ENCODE assay signal across 20 cellular contexts in genomic region chr17:32803544-32803943, GRCh38.
DNase-seq lines count a peak whose midpoint lies in the region; ATAC-seq, FAIRE-seq and TF ChIP-seq lines count a peak whose summit lies in the region.
"Had no signal": no experiment of that assay in that cellular context is flagged by ENCODE, and none has a peak within 500 bp of the region (broad histone marks: within the 10 kb centered on the region; RNA-seq: fewer than 3 reads in every experiment).

No MANE protein-coding gene starts in this region.

- DNase-seq in HepG2 (ENCODE audit: low spot score) (no peak), right lobe of liver (no peak), cardiac fibroblast (ENCODE audit: low read depth in 2 of 2) (peak; percentile 27 to 50), fibroblast of peridontal ligament (ENCODE audit: extremely low read depth) (peak; percentile 34), NCI-H446 treated with DMSO at 0.1 percent for 48 hours (lab: John Stamatoyannopoulos, UW) (no peak), HuH-7.5 (ENCODE audit: low spot score) (no peak), sciatic nerve (ENCODE audit: low spot score) (no peak), frontal cortex (ENCODE audit: low spot score in 2 of 2) (no peak)
- DNase-seq: 8988T, C1 segment of cervical spinal cord, GDM1, Karpas-422, MM.1S, NCI-H1092 treated with DMSO at 0.1 percent for 48 hours, NCI-H1694, NCI-H524 treated with DMSO at 0.1 percent for 48 hours had no signal

- TF ChIP-seq CTCF in HepG2 (CRISPR knock-in tag; IDR thresholded peaks at IDR 0.05) (no peak), right lobe of liver (IDR thresholded peaks at IDR 0.05) (no peak), cardiac fibroblast (IDR thresholded peaks at IDR 0.05; ENCODE audit: low read depth, low read length) (no peak)

- H3K27ac ChIP-seq in HepG2 (ENCODE audit: extremely low read length, insufficient read depth, low read length) (no peak overlapping the region), right lobe of liver (no peak overlapping the region)

- H3K4me1 ChIP-seq in HepG2 (ENCODE audit: insufficient read depth, low read length) (peaks cover 14% of the 10 kb centered on the region), right lobe of liver (no peaks in the 10 kb centered on the region)

- ATAC-seq in HepG2 (no peak), right lobe of liver (no peak), sciatic nerve (no peak)
- ATAC-seq: Panc1, Right ventricle myocardium inferior had no signal

- no peaks in the 10 kb centered on the region for H3K9me3 ChIP-seq in HepG2 (ENCODE audit: low read length)
- no peaks in the 10 kb centered on the region for H3K9me3 ChIP-seq in right lobe of liver

- H3K9ac ChIP-seq in HepG2 (ENCODE audit: insufficient read depth, low read depth, low read length): no peak overlapping the region

- POLR2A ChIA-PET in HepG2 (lab: Yijun Ruan, JAX): no interaction called here

- no peaks in the 10 kb centered on the region for H4K20me1 ChIP-seq in HepG2 (ENCODE audit: insufficient read depth, low read length)

- FAIRE-seq in HepG2 (lab: Jason Lieb, UNC): no peak
- no peak for FAIRE-seq in frontal cortex (lab: Jason Lieb, UNC)
- FAIRE-seq: GM12891, GM18507 had no signal

- intact Hi-C loops in HepG2 (cut with micrococcal nuclease; ENCODE audit: unreplicated experiment): no loop called here
- intact Hi-C loops in right lobe of liver (cut with DNase I): no loop called here
- intact Hi-C loops in sciatic nerve (cut with DNase I): no loop called here

- H3K79me2 ChIP-seq in HepG2 (ENCODE audit: insufficient read depth, low read length): no peaks in the 10 kb centered on the region

- H3K36me3 ChIP-seq in HepG2 (replicated peaks in 1 of 2; ENCODE audit: control insufficient read depth in 1 of 2, insufficient read depth in 2 of 2, low read length in 2 of 2) (no peaks in the 10 kb centered on the region), right lobe of liver (no peaks in the 10 kb centered on the region)

- in situ Hi-C loops in HepG2 (cut with HindIII; ENCODE audit: extremely low pct_ligation_motif_present, low pct_unique_long_range_greater_than_20kb): no loop called here

- TF ChIP-seq POLR2A in HepG2 (IDR thresholded peaks at IDR 0.05; ENCODE audit: insufficient read depth in 1 of 2, low read depth in 2 of 2, low read length in 2 of 2) (no peak), right lobe of liver (IDR thresholded peaks at IDR 0.05) (no peak)

- no peak for TF ChIP-seq EP300 in HepG2 (IDR thresholded peaks at IDR 0.05; ENCODE audit: low read depth in 2 of 2, low read length in 2 of 2)
- TF ChIP-seq EP300 in HepG2 (CRISPR knock-in tag; IDR thresholded peaks at IDR 0.05; ENCODE audit: borderline replicate concordance): no peak

- H3K27me3 ChIP-seq in HepG2 (ENCODE audit: control insufficient read depth in 1 of 2, insufficient read depth in 2 of 2, low read length in 2 of 2) (no peaks in the 10 kb centered on the region), right lobe of liver (no peaks in the 10 kb centered on the region)

- H2AFZ ChIP-seq in HepG2 (ENCODE audit: low read length): no peak overlapping the region

- no peak overlapping the region for H3K4me3 ChIP-seq in HepG2 (replicated peaks in 1 of 3; ENCODE audit: insufficient read depth in 1 of 3, low read depth in 2 of 3, low read length in 3 of 3)
- no peak overlapping the region for H3K4me3 ChIP-seq in right lobe of liver
- H3K4me3 ChIP-seq in cardiac fibroblast (replicated peaks in 1 of 2; ENCODE audit: low read depth in 2 of 2, low read length in 2 of 2): no peak overlapping the region

- CTCF ChIA-PET in HepG2 (lab: Yijun Ruan, JAX; ENCODE audit: low intra/inter-chr PET ratio, low total read pairs): no interaction called here

- WGBS in HepG2 (ENCODE audit: low lambda C conversion rate): 95% methylated on average over 2 of the region's 2 CpGs
- WGBS in right lobe of liver (ENCODE audit: insufficient coverage, low coverage, low lambda C conversion rate, missing lambda C conversion rate): 57% methylated on average over 2 of the region's 2 CpGs

- BruUV-seq in HepG2 (replicated peaks; lab: Mats Ljungman, UMichigan): no TSS peak

- no peak overlapping the region for H3K4me2 ChIP-seq in HepG2 (ENCODE audit: low read depth, low read length)

- no peak for TF ChIP-seq RAD21 in HepG2 (CRISPR knock-in tag; IDR thresholded peaks at IDR 0.05)

TF ChIP-seq in HepG2, 621 proteins besides CTCF, POLR2A, EP300 and RAD21:
- no peak for TF ChIP-seq ZNF512B (CRISPR knock-in tag; IDR thresholded peaks at IDR 0.05; ENCODE audit: borderline replicate concordance)
- no peak for TF ChIP-seq ZNF3 (CRISPR knock-in tag; IDR thresholded peaks at IDR 0.05)
- no peak for TF ChIP-seq PCBP1 (IDR thresholded peaks at IDR 0.05; ENCODE audit: borderline replicate concordance, low read depth, low read length)
- TF ChIP-seq ATF6 (CRISPR knock-in tag; conservative IDR thresholded peaks at IDR 0.05): no peak
- no peak for TF ChIP-seq ZNF614 (CRISPR knock-in tag; IDR thresholded peaks at IDR 0.05; ENCODE audit: borderline replicate concordance)
- TF ChIP-seq DZIP1 (CRISPR knock-in tag; IDR thresholded peaks at IDR 0.05): no peak
- peak; percentile 45 for TF ChIP-seq CEBPB (IDR thresholded peaks at IDR 0.05; ENCODE audit: borderline replicate concordance, low read depth, low read length)
TF ChIP-seq in HepG2: peak in this region for 1.

Comparison
In these comparisons a context has a peak if more than half of its experiments do, and no peak if none do; other contexts are left out.
1. DNase-seq: peak in cardiac fibroblast (2 of 2) and fibroblast of peridontal ligament (single experiment); none in HepG2 (single experiment), right lobe of liver (0 of 3), NCI-H446 treated with DMSO at 0.1 percent for 48 hours (single experiment), HuH-7.5 (single experiment), sciatic nerve (single experiment) and frontal cortex (0 of 2).